Comparison of ENCODE assay signal across 9 cellular contexts in the genomic region with DNA sequence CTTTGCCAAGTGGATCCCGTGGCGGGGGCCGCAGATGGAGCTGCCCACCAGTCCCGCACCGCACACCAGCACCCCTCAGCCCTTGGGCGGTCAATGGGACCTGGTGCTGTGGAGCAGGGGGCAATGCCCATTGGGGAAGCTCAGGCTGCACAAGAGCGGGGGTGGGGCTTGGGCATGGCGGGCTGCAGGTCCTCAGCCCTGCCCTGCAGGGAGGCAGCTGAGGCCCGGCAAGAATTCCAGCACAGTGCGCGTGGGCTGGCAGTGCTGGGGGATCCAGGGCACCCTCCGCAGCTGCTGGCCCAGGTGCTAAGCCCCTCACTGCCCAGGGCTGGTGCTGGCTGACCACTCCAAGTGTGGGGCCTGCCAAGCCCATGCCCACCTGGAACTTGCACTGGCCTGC.
"Had no signal": no experiment of that assay in that cellular context is flagged by ENCODE, and none has a peak within 500 bp of the region (broad histone marks: within the 10 kb centered on the region; RNA-seq: fewer than 3 reads in every experiment).

No MANE protein-coding gene starts in this region.

- H3K4me1 ChIP-seq: HAP-1 had no signal

- H3K27ac ChIP-seq: GM23248 had no signal

- H3K9me3 ChIP-seq: HAP-1 had no signal

- H3K36me3 ChIP-seq: HAP-1 had no signal

- H3K4me3 ChIP-seq: GM23248, GM23338, HAP-1 had no signal

- ATAC-seq: GM23338, HCT116 had no signal

- DNase-seq: GM23248, GOT3, H7, H9, HCEC 1CT, HFFc6 had no signal
